2 cellular contexts compared by ENCODE assay signal in the genomic region with DNA sequence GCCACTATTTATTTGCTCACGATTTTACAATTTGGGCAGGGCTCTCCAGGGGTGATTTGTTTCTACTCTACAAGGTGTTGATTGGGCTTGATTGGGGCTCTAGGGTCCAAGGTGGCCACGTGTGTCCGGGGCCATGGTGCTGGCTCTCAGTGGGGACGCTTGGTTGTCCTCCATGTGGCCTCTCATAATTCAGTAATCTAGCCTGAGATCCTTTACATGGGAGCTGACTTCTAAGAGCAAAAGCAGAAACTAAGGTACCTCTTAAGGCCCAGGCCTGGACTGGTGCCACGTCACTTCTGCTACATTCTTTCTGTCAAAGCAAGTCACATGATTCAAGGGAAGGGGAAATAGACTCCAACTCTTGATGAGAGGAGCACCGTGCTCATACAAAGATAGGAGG.
TF ChIP-seq lines count a peak whose summit lies in the region.

No MANE protein-coding gene starts in this region.

TF ChIP-seq in IMR-90, 13 proteins besides CTCF, POLR2A, EP300 and RAD21:
- TF ChIP-seq CEBPB (IDR thresholded peaks at IDR 0.05; ENCODE audit: low read depth, low read length) (no peak), RFX5 (IDR thresholded peaks at IDR 0.05; ENCODE audit: low read depth, low read length) (no peak)

TF ChIP-seq in H1, 55 proteins besides CTCF, POLR2A, EP300 and RAD21:
- TF ChIP-seq SIN3A (conservative IDR thresholded peaks at IDR 0.05 in 1 of 2, IDR thresholded peaks at IDR 0.05 in 1 of 2; ENCODE audit: low read depth in 1 of 2, low read length in 2 of 2) (no peak), GABPA (IDR thresholded peaks at IDR 0.05; ENCODE audit: borderline replicate concordance, insufficient read depth, low read length) (no peak), TAF7 (optimal IDR thresholded peaks at IDR 0.05; ENCODE audit: borderline replicate concordance, low read depth, low read length) (no peak), YY1 (IDR thresholded peaks at IDR 0.05; ENCODE audit: low read depth, low read length) (no peak), SIX5 (IDR thresholded peaks at IDR 0.05; ENCODE audit: low read depth, low read length) (no peak), KDM1A (IDR thresholded peaks at IDR 0.05; ENCODE audit: borderline replicate concordance, low read length) (no peak), SAP30 (IDR thresholded peaks at IDR 0.05; ENCODE audit: insufficient read depth, insufficient replicate concordance, low read length) (no peak), GTF2F1 (IDR thresholded peaks at IDR 0.05; ENCODE audit: borderline replicate concordance, low read depth, low read length) (no peak), RBBP5 (IDR thresholded peaks at IDR 0.05; ENCODE audit: borderline replicate concordance, low read depth, low read length) (no peak), POLR2AphosphoS5 (IDR thresholded peaks at IDR 0.05; ENCODE audit: low read depth, low read length) (no peak), CHD1 (IDR thresholded peaks at IDR 0.05; ENCODE audit: low read depth, low read length) (no peak), MAFK (IDR thresholded peaks at IDR 0.05; ENCODE audit: low read depth, low read length) (no peak), BACH1 (IDR thresholded peaks at IDR 0.05; ENCODE audit: low read length) (no peak)
